ENCODE assay signal across 8 cellular contexts in genomic region chr2:100610381-100610831, GRCh38. TPM values are rescaled to one million over a fixed set of nuclear protein-coding genes. Genes with fewer than 3 reads are reported as not detected.
DNase-seq lines count a peak whose midpoint lies in the region; ATAC-seq and TF ChIP-seq lines count a peak whose summit lies in the region.

No MANE protein-coding gene starts in this region.

- H3K9me3 Mint-ChIP-seq in progenitor cell of endocrine pancreas (ENCODE audit: low read depth), result no peaks in the 10 kb centered on the region

- H3K4me3 ChIP-seq in uterus, result no peak overlapping the region

- H3K27me3 ChIP-seq in uterus, result no peaks in the 10 kb centered on the region

- H3K36me3 Mint-ChIP-seq in progenitor cell of endocrine pancreas (ENCODE audit: insufficient read depth), result no peaks in the 10 kb centered on the region

- peak; percentile 68 for TF ChIP-seq CTCF in progenitor cell of endocrine pancreas (IDR thresholded peaks at IDR 0.05; ENCODE audit: unreplicated experiment)
- TF ChIP-seq CTCF in uterus (IDR thresholded peaks at IDR 0.05), result peak; percentile 53 to 70 (median 64)

- no peak overlapping the region for H3K27ac ChIP-seq in uterus

- no peak overlapping the region for H3K4me3 Mint-ChIP-seq in progenitor cell of endocrine pancreas (ENCODE audit: low read depth)

- no peaks in the 10 kb centered on the region for H3K4me1 ChIP-seq in uterus

- H3K27me3 Mint-ChIP-seq in progenitor cell of endocrine pancreas, result peaks cover 3% of the 10 kb centered on the region

- H3K27ac Mint-ChIP-seq in progenitor cell of endocrine pancreas, result no peak overlapping the region

- DNase-seq in DMS53 (lab: John Stamatoyannopoulos, UW) (peak; percentile 90), HS-5 (ENCODE audit: low read depth) (peak; percentile 65), SK-N-DZ (ENCODE audit: low spot score) (peak; percentile 49), activated gamma-delta T cell (lab: John Stamatoyannopoulos, UW) (peak; percentile 27), glomerular visceral epithelial cell (ENCODE audit: extremely low spot score) (peak; percentile 55), progenitor cell of endocrine pancreas (ENCODE audit: low spot score, unreplicated experiment) (peak; percentile 57), uterus (peak; percentile 56 to 77)

- no peaks in the 10 kb centered on the region for H3K9me3 ChIP-seq in uterus

- TF ChIP-seq POLR2A in uterus (IDR thresholded peaks at IDR 0.05), result no peak

- H3K4me1 Mint-ChIP-seq in progenitor cell of endocrine pancreas (ENCODE audit: low read depth), result peaks cover 2% of the 10 kb centered on the region

- H3K36me3 ChIP-seq in uterus, result no peaks in the 10 kb centered on the region

- intact Hi-C loops in uterus (cut with DNase I; ENCODE audit: low total_unique reads), result loop anchor here (2.0 kb wide), 1 partner anchor 372 kb away; no protein-coding TSS in a partner anchor

- ATAC-seq in HG03045 (IDR thresholded peaks at IDR 0.05; ENCODE audit: unreplicated experiment), result no peak

RNA-seq across cellular contexts. Expression of gene PDCL3, which starts 47.6 kb away (rescaled TPM):
- polyA plus RNA-seq in SK-N-DZ (2014; cell fraction: cytosol; rRNA removed), result 16.4 and 18.0 TPM in 2 replicates
- 10.8 and 10.9 TPM in 2 replicates for polyA plus RNA-seq in SK-N-DZ (2014; cell fraction: nucleus; rRNA removed)
- total RNA-seq in progenitor cell of endocrine pancreas (36.8 and 37.1 TPM in 2 replicates), uterus (10 to 100 TPM in 2 of 4 donors, 1 to 10 TPM in 2; 3.8 to 24.1 (median 14.9) TPM)

Comparison
In these comparisons a context has a peak if more than half of its experiments do, and no peak if none do; other contexts are left out.
1. DNase-seq: peak in every context shown above with its lines; median percentile 90 in DMS53; 66 in uterus; 65 in HS-5; 57 in progenitor cell of endocrine pancreas; 55 in glomerular visceral epithelial cell; 49 in SK-N-DZ; 27 in activated gamma-delta T cell.